ENCODE assay signal across 9 cellular contexts in the genomic region with DNA sequence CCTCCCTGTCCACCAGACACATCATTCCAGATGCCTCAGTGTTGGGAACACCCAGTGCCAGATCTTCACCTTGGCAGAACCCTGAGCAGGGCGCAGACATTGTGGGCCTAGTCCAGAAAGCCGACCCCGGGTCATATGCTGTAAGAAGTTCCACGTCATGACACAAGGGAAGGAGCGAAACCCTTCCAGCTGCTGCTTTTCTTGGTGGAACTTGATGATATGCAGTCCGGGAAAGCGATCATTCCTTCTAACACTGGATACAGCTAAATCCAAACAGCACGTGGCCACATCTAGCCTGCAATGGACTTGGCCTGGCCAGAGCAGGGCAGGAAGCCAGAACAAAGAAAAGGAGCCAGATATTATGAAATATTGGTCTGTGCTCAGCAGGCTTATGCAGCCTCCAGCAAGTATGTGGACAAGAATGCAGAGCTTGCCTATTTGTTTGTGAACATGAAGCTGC. TPM values are rescaled to one million over a fixed set of nuclear protein-coding genes. Genes with fewer than 3 reads are reported as not detected.
A peak's percentile ranks its signal among the peaks of the same experiment; 100 is the strongest.
DNase-seq lines count a peak whose midpoint lies in the region; TF ChIP-seq lines count a peak whose summit lies in the region.
"Had no signal": no experiment of that assay in that cellular context is flagged by ENCODE, and none has a peak within 500 bp of the region (broad histone marks: within the 10 kb centered on the region; RNA-seq: fewer than 3 reads in every experiment).

No MANE protein-coding gene starts in this region.

- H3K4me1 ChIP-seq in ascending aorta (peaks cover 20 to 23% of the 10 kb centered on the region in 2 donors), uterus (peaks cover 9 to 38% of the 10 kb centered on the region in 2 donors)

- DNase-seq in ascending aorta (ENCODE audit: low spot score in 2 of 2), result peak; percentile 69 to 94
- peak; percentile 78 to 90 for DNase-seq in foreskin fibroblast
- peak; percentile 65 for DNase-seq in myocyte (ENCODE audit: low read depth)
- DNase-seq in uterus, result peak; percentile 94
- no peak for DNase-seq in effector CD4-positive, alpha-beta T cell
- DNase-seq in NCI-H446 treated with DMSO at 0.1 percent for 48 hours (lab: John Stamatoyannopoulos, UW), result no peak
- no peak for DNase-seq in GM10248 (ENCODE audit: extremely low spot score)
- no peak for DNase-seq in kidney tubule cell (ENCODE audit: low spot score)
- DNase-seq: activated CD4-positive, alpha-beta T cell treated with anti-CD3 and anti-CD28 coated beads, Interleukin-2, amount 10 ng/mL, durations not matched to agents 7 days and 5 days had no signal

- POLR2A ChIA-PET in GM10248 (lab: Yijun Ruan, JAX), result no interaction called here

- H3K36me3 ChIP-seq in ascending aorta, result no peaks in the 10 kb centered on the region
- no peaks in the 10 kb centered on the region for H3K36me3 ChIP-seq in uterus

- intact Hi-C loops in ascending aorta (cut with DNase I) (loop anchor here (2.0 to 5.0 kb wide), 4 partner anchors 22 to 621 kb away; a partner anchor contains a TSS), uterus (cut with DNase I; ENCODE audit: low total_unique reads) (no loop called here)

- H3K9me3 ChIP-seq in ascending aorta (no peaks in the 10 kb centered on the region), uterus (no peaks in the 10 kb centered on the region)

- CTCF ChIA-PET in GM10248 (lab: Yijun Ruan, JAX), result no interaction called here

- H3K4me3 ChIP-seq in ascending aorta (peak overlapping the region in 1 of 2 donors; percentile 29), foreskin fibroblast (ENCODE audit: low read depth in 1 of 2, low read length in 2 of 2) (no peak overlapping the region), uterus (no peak overlapping the region)

- H3K27ac ChIP-seq in ascending aorta (peak overlapping the region; percentile 50 to 86), uterus (peak overlapping the region; percentile 82 to 86)

- TF ChIP-seq CTCF in ascending aorta (IDR thresholded peaks at IDR 0.05) (no peak), foreskin fibroblast (IDR thresholded peaks at IDR 0.05; ENCODE audit: low read depth, low read length) (no peak), uterus (IDR thresholded peaks at IDR 0.05) (no peak), GM10248 (IDR thresholded peaks at IDR 0.05; ENCODE audit: control extremely low read depth, extremely low read depth, low read depth, missing control alignments) (no peak)

- TF ChIP-seq POLR2A in uterus (IDR thresholded peaks at IDR 0.05), result peak in 1 of 2 donors; percentile 21

- no peaks in the 10 kb centered on the region for H3K27me3 ChIP-seq in ascending aorta
- no peaks in the 10 kb centered on the region for H3K27me3 ChIP-seq in uterus

RNA-seq across cellular contexts. Expression of a gene that starts 22.0 kb away (rescaled TPM):
- total RNA-seq in ascending aorta, result 25.8 TPM
- not detected in 2 replicates for total RNA-seq in myocyte
- polyA plus RNA-seq in myocyte (2012), result 0.03 TPM
- total RNA-seq in uterus, result 10 to 100 TPM; 26.3 to 65.8 (median 48.0) TPM
- total RNA-seq: activated CD4-positive, alpha-beta T cell treated with anti-CD3 and anti-CD28 coated beads, Interleukin-2, amount 10 ng/mL, durations not matched to agents 7 days and 5 days had no signal

Comparison
In these comparisons a context has a peak if more than half of its experiments do, and no peak if none do; other contexts are left out.
1. DNase-seq: peak in ascending aorta (2 of 2), foreskin fibroblast (2 of 2), myocyte (single experiment) and uterus (2 of 2); none in effector CD4-positive, alpha-beta T cell (single experiment), NCI-H446 treated with DMSO at 0.1 percent for 48 hours (single experiment), GM10248 (single experiment) and kidney tubule cell (single experiment).
2. RNA of a gene that starts 22.0 kb away (total RNA-seq): 26.3 to 65.8 TPM in uterus and 25.8 TPM in ascending aorta (single experiment); not detected in myocyte; every median in the first group is over 10 times any median in the second.